In genomic region chr6:136173519-136174507, GRCh38 we compare ENCODE assay signal across 12 cellular contexts.
DNase-seq lines count a peak whose midpoint lies in the region; ATAC-seq and TF ChIP-seq lines count a peak whose summit lies in the region.
"Had no signal": no experiment of that assay in that cellular context is flagged by ENCODE, and none has a peak within 500 bp of the region (broad histone marks: within the 10 kb centered on the region; RNA-seq: fewer than 3 reads in every experiment).

No MANE protein-coding gene starts in this region.

- peak; percentile 27 for ATAC-seq in mucosa of descending colon
- ATAC-seq in GM19397 (IDR thresholded peaks at IDR 0.05; ENCODE audit: unreplicated experiment), result no peak
- ATAC-seq in GM19455 (IDR thresholded peaks at IDR 0.05; ENCODE audit: unreplicated experiment), result no peak

- H3K4me3 ChIP-seq in mucosa of descending colon, result no peak overlapping the region
- H3K4me3 ChIP-seq: neural progenitor cell had no signal

- TF ChIP-seq CTCF in mucosa of descending colon (IDR thresholded peaks at IDR 0.05), result no peak

- H3K4me1 ChIP-seq in mucosa of descending colon (ENCODE audit: low read depth), result no peaks in the 10 kb centered on the region
- H3K4me1 ChIP-seq: neural progenitor cell had no signal

- intact Hi-C loops in mucosa of descending colon (cut with DNase I, micrococcal nuclease), result no loop called here

- H3K9me3 ChIP-seq in mucosa of descending colon, result no peaks in the 10 kb centered on the region

- no peaks in the 10 kb centered on the region for H3K36me3 ChIP-seq in mucosa of descending colon (ENCODE audit: low read depth)
- H3K36me3 ChIP-seq: neural progenitor cell had no signal

- peak; percentile 11 for DNase-seq in stimulated activated CD4-positive, alpha-beta T cell treated with anti-CD3 and anti-CD28 coated beads, Interleukin-15, amount 100 ng/mL, for 24 hours
- DNase-seq in stimulated activated CD4-positive, alpha-beta T cell treated with anti-CD3 and anti-CD28 coated beads, Interleukin-1b, Interleukin-23, amount 100 ng/mL, for 48 hours, result no peak
- DNase-seq in fibroblast of peridontal ligament (ENCODE audit: extremely low read depth) (peak; percentile 67), mucosa of descending colon (no peak), NCI-H345 (lab: John Stamatoyannopoulos, UW) (no peak), NCI-H2107 (lab: John Stamatoyannopoulos, UW) (no peak)
- DNase-seq: AML-193, hypothalamus, NCI-H446 had no signal

Comparison
In these comparisons a context has a peak if more than half of its experiments do, and no peak if none do; other contexts are left out.
1. DNase-seq: peak in stimulated activated CD4-positive, alpha-beta T cell treated with anti-CD3 and anti-CD28 coated beads, Interleukin-15, amount 100 ng/mL, for 24 hours (single experiment) and fibroblast of peridontal ligament (single experiment); none in stimulated activated CD4-positive, alpha-beta T cell treated with anti-CD3 and anti-CD28 coated beads, Interleukin-1b, Interleukin-23, amount 100 ng/mL, for 48 hours (single experiment), mucosa of descending colon (0 of 3), NCI-H345 (single experiment) and NCI-H2107 (single experiment).